ENCODE assay signal across 8 cellular contexts in genomic region chr17:45160505-45161287, GRCh38. TPM values are rescaled to one million over a fixed set of nuclear protein-coding genes. Genes with fewer than 3 reads are reported as not detected.
DNase-seq lines count a peak whose midpoint lies in the region; ATAC-seq and TF ChIP-seq lines count a peak whose summit lies in the region.

No MANE protein-coding gene starts in this region.

- H3K36me3 ChIP-seq in esophagus muscularis mucosa (no peaks in the 10 kb centered on the region), testis (ENCODE audit: low read depth, missing control alignments) (no peaks in the 10 kb centered on the region)

- WGBS in esophagus muscularis mucosa: 0% methylated on average over 11 of the region's 47 CpGs
- 1 to 2% methylated on average over 11 to 47 of the region's 47 CpGs for WGBS in testis, 2 donors

- intact Hi-C loops in esophagus muscularis mucosa (cut with DNase I) (no loop called here), testis (cut with DNase I; ENCODE audit: low total_unique reads) (no loop called here)

- no peaks in the 10 kb centered on the region for H3K27me3 Mint-ChIP-seq in activated T-cell treated with anti-CD3 and anti-CD28 coated beads, Interleukin-2, amount 50 U/mL, for 24 hours
- no peaks in the 10 kb centered on the region for H3K27me3 Mint-ChIP-seq in naive thymus-derived CD8-positive, alpha-beta T cell

- peak overlapping the region; percentile 97 for H3K4me3 Mint-ChIP-seq in activated T-cell treated with anti-CD3 and anti-CD28 coated beads, Interleukin-2, amount 50 U/mL, for 24 hours
- H3K4me3 Mint-ChIP-seq in naive thymus-derived CD8-positive, alpha-beta T cell: peak overlapping the region; percentile 88 to 98 (median 95)

- H3K9me3 Mint-ChIP-seq in activated T-cell treated with anti-CD3 and anti-CD28 coated beads, Interleukin-2, amount 50 U/mL, for 24 hours: no peaks in the 10 kb centered on the region
- no peaks in the 10 kb centered on the region for H3K9me3 Mint-ChIP-seq in naive thymus-derived CD8-positive, alpha-beta T cell

- H3K9me3 ChIP-seq in esophagus muscularis mucosa: no peaks in the 10 kb centered on the region
- no peaks in the 10 kb centered on the region for H3K9me3 ChIP-seq in testis

- no peak for TF ChIP-seq EP300 in esophagus muscularis mucosa (IDR thresholded peaks at IDR 0.05)

- no peaks in the 10 kb centered on the region for H3K27me3 ChIP-seq in esophagus muscularis mucosa
- H3K27me3 ChIP-seq in testis: no peaks in the 10 kb centered on the region

- ATAC-seq in HG03039 (IDR thresholded peaks at IDR 0.05; ENCODE audit: unreplicated experiment): peak; percentile 27
- peak; percentile 37 to 39 for ATAC-seq in naive thymus-derived CD8-positive, alpha-beta T cell

- peak in 1 of 3 experiments; percentile 33 for TF ChIP-seq CTCF in esophagus muscularis mucosa (IDR thresholded peaks at IDR 0.05)
- no peak for TF ChIP-seq CTCF in testis (IDR thresholded peaks at IDR 0.05)

- H3K4me1 ChIP-seq in esophagus muscularis mucosa (peaks cover 43 to 59% (median 54%) of the 10 kb centered on the region in 4 donors), testis (peaks cover 41% of the 10 kb centered on the region)

- H3K4me1 Mint-ChIP-seq in activated T-cell treated with anti-CD3 and anti-CD28 coated beads, Interleukin-2, amount 50 U/mL, for 24 hours (ENCODE audit: low read depth): peaks cover 45% of the 10 kb centered on the region
- H3K4me1 Mint-ChIP-seq in naive thymus-derived CD8-positive, alpha-beta T cell: peaks cover 14 to 52% (median 42%) of the 10 kb centered on the region in 4 donors

- DNase-seq in NK-92 treated with Interleukin-12 subunit alpha and Interleukin-12 subunit beta, amount 100 ng/mL, for 24 hours (lab: John Stamatoyannopoulos, UW): peak; percentile 72
- DNase-seq in NK-92 (lab: John Stamatoyannopoulos, UW; ENCODE audit: unreplicated experiment) (no peak), NCI-H774 (lab: John Stamatoyannopoulos, UW) (peak; percentile 52), esophagus muscularis mucosa (ENCODE audit: extremely low spot score) (no peak), testis (peak; percentile 87)
- DNase-seq in activated T-cell treated with anti-CD3 and anti-CD28 coated beads, Interleukin-2, amount 50 U/mL, for 24 hours: peak; percentile 85
- DNase-seq in naive thymus-derived CD8-positive, alpha-beta T cell: peak in 6 of 10 donors; percentile 46 to 81 (median 52)

- H3K27ac Mint-ChIP-seq in activated T-cell treated with anti-CD3 and anti-CD28 coated beads, Interleukin-2, amount 50 U/mL, for 24 hours: peak overlapping the region; percentile 97
- peak overlapping the region; percentile 96 to 99 (median 98) for H3K27ac Mint-ChIP-seq in naive thymus-derived CD8-positive, alpha-beta T cell

- H3K4me3 ChIP-seq in esophagus muscularis mucosa (peak overlapping the region; percentile 91 to 97 (median 96)), testis (peak overlapping the region; percentile 82 to 98)

- no peak for TF ChIP-seq POLR2A in esophagus muscularis mucosa (IDR thresholded peaks at IDR 0.05; ENCODE audit: low read depth)
- TF ChIP-seq POLR2A in testis (IDR thresholded peaks at IDR 0.05): no peak

- POLR2A ChIA-PET in naive thymus-derived CD8-positive, alpha-beta T cell (lab: Charles Lee): interaction anchor here (0.5 to 9.4 kb wide), 28 partner anchors 10 to 975 kb away, joined by 3 to 676 read pairs (median 8); partner anchors contain the start of genes ACBD4, DCAKD, FMNL1 and HEXIM1

- peaks cover 38% of the 10 kb centered on the region for H3K36me3 Mint-ChIP-seq in activated T-cell treated with anti-CD3 and anti-CD28 coated beads, Interleukin-2, amount 50 U/mL, for 24 hours (ENCODE audit: low read depth)
- H3K36me3 Mint-ChIP-seq in naive thymus-derived CD8-positive, alpha-beta T cell: peaks cover 0 to 13% (median 3%) of the 10 kb centered on the region in 3 donors

- peak overlapping the region; percentile 99 to 100 (median 100) for H3K27ac ChIP-seq in esophagus muscularis mucosa (replicated peaks in 1 of 4)
- H3K27ac ChIP-seq in testis: peak overlapping the region; percentile 100

RNA-seq across cellular contexts. Expression of gene HEXIM2, which starts 1.0 kb away (rescaled TPM):
- 1 to 10 TPM; 4.0 to 8.4 (median 7.0) TPM for total RNA-seq in esophagus muscularis mucosa
- 1 to 10 TPM; 3.4 to 4.4 TPM for total RNA-seq in naive thymus-derived CD8-positive, alpha-beta T cell
- 1 to 10 TPM; 2.6 to 3.6 (median 3.3) TPM for polyA plus RNA-seq in naive thymus-derived CD8-positive, alpha-beta T cell
- 10 to 100 TPM; 35.9 to 47.7 TPM for total RNA-seq in testis
- polyA plus RNA-seq in testis (ENCODE audit: insufficient read depth, low read depth, low replicate concordance): 76.8 TPM

RNA-seq across cellular contexts. Expression of gene HEXIM1, which starts 12.4 kb away (rescaled TPM):
- 10 to 100 TPM; 32.1 to 58.2 (median 45.3) TPM for total RNA-seq in esophagus muscularis mucosa
- total RNA-seq in naive thymus-derived CD8-positive, alpha-beta T cell: 10 to 100 TPM; 34.3 to 35.1 TPM
- polyA plus RNA-seq in naive thymus-derived CD8-positive, alpha-beta T cell: 1 to 10 TPM; 4.9 to 6.8 (median 5.4) TPM
- total RNA-seq in testis: 10 to 100 TPM; 51.8 to 68.8 TPM
- 38.8 TPM for polyA plus RNA-seq in testis (ENCODE audit: insufficient read depth, low read depth, low replicate concordance)

RNA-seq across cellular contexts. Expression of gene ACBD4, which starts 25.2 kb away (rescaled TPM):
- 10 to 100 TPM; 20.9 to 34.8 (median 23.5) TPM for total RNA-seq in esophagus muscularis mucosa
- total RNA-seq in naive thymus-derived CD8-positive, alpha-beta T cell: 10 to 100 TPM; 39.4 to 48.5 TPM
- polyA plus RNA-seq in naive thymus-derived CD8-positive, alpha-beta T cell: 10 to 100 TPM; 10.5 to 17.4 (median 11.7) TPM
- total RNA-seq in testis: 1 to 10 TPM; 8.3 to 9.1 TPM
- polyA plus RNA-seq in testis (ENCODE audit: insufficient read depth, low read depth, low replicate concordance): 7.5 TPM

RNA-seq across cellular contexts. Expression of gene PLCD3, which starts 28.4 kb away (rescaled TPM):
- 100 to 1,000 TPM in 2 of 4 donors, 10 to 100 TPM in 2; 49.4 to 154 (median 106) TPM for total RNA-seq in esophagus muscularis mucosa
- 1 to 10 TPM; 1.6 to 4.0 TPM for total RNA-seq in naive thymus-derived CD8-positive, alpha-beta T cell
- under 1 TPM; 0.35 to 0.65 (median 0.56) TPM for polyA plus RNA-seq in naive thymus-derived CD8-positive, alpha-beta T cell
- total RNA-seq in testis: 100 to 1,000 TPM in 1 of 2 donors, 10 to 100 TPM in 1; 86.3 to 106 TPM
- 62.2 TPM for polyA plus RNA-seq in testis (ENCODE audit: insufficient read depth, low read depth, low replicate concordance)

Comparison
In these comparisons a context has a peak if more than half of its experiments do, and no peak if none do; other contexts are left out.
1. DNase-seq: peak in NK-92 treated with Interleukin-12 subunit alpha and Interleukin-12 subunit beta, amount 100 ng/mL, for 24 hours (single experiment), NCI-H774 (single experiment), activated T-cell treated with anti-CD3 and anti-CD28 coated beads, Interleukin-2, amount 50 U/mL, for 24 hours (single experiment), naive thymus-derived CD8-positive, alpha-beta T cell (6 of 10) and testis (single experiment); none in NK-92 (single experiment) and esophagus muscularis mucosa (single experiment).